Comparison of ENCODE assay signal across 8 cellular contexts in the genomic region with DNA sequence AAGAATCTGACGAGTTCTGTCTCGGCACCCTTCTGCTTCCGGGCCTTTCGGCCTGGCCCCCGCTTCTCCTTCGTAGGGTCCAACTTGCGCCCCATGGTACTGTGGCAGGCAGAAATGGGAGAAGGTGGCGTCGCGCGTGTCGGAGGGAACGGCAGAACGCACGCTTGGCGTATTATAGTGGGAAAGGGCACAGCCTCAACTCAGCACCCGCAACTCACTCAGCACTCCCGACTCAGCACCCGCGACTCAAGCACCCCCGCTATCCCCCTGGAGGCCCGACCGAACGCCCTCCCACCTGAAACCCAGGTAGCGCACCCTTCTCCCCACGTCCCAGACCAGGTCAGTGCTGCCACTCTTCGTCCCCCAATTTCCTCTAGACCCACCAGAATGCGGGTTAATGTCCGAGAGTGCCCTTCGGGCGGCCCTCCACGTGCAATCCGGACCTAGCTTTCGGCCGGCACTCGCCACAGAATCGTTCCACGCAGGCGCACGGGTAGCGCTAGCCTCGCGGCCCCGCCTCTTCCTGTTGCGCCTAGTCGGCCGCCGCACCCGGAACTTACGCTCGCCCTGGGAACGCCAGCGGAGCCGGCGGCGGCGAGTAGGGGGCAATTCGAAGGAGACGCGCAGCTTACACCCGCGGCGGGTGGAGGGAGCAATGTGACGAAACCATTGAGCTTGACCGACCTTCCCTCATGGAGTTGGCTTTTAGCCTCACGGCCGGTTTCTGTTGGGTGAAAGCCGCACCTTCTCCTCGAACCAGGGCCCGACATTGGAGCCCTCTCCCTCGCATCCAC. TPM values are rescaled to one million over a fixed set of nuclear protein-coding genes. Genes with fewer than 3 reads are reported as not detected.
A peak's percentile ranks its signal among the peaks of the same experiment; 100 is the strongest.
DNase-seq lines count a peak whose midpoint lies in the region; ATAC-seq, FAIRE-seq and TF ChIP-seq lines count a peak whose summit lies in the region.

TSS of gene NOP2 (minus strand) at position 468 of the 794 bp plus-strand sequence. CDS start at position 95, 373 bp downstream.

- H3K36me3 ChIP-seq in right atrium auricular region, result peaks cover 62% of the 10 kb centered on the region

- peak within 1 kb of the TSS; percentile 91 to 97 for H3K27ac ChIP-seq in right atrium auricular region

- peak within 1 kb of the TSS; percentile 71 to 76 for H3K4me3 ChIP-seq in right atrium auricular region

- H3K27me3 ChIP-seq in right atrium auricular region, result no peaks in the 10 kb centered on the region

- peak in 1 of 2 donors; percentile 18 for TF ChIP-seq CTCF in right atrium auricular region (IDR thresholded peaks at IDR 0.05)

- ATAC-seq in HG02870 (IDR thresholded peaks at IDR 0.05; ENCODE audit: unreplicated experiment), result peak; percentile 81

- peak; percentile 98 for FAIRE-seq in GM12891 (lab: Jason Lieb, UNC)
- FAIRE-seq in urothelium cell line (lab: Jason Lieb, UNC), result peak; percentile 93

- intact Hi-C loops in T-helper 2 cell treated with Interferon-gamma antibody and Interleukin-4, amounts not matched to agents 100 ng/mL and 5 ng/mL, for 36 hours (cut with micrococcal nuclease), result loop anchor here (1.0 to 5.0 kb wide), 6 partner anchors 10 to 284 kb away; partner anchors contain the start of genes CDCA3, CHD4, ING4 and MRPL51

- no peaks in the 10 kb centered on the region for H3K9me3 ChIP-seq in right atrium auricular region

- DNase-seq in GM12891 (ENCODE audit: insufficient read length, low spot score) (peak; percentile 93), NCI-H187 treated with DMSO at 0.1 percent for 48 hours (lab: John Stamatoyannopoulos, UW) (peak; percentile 37), amygdala (lab: John Stamatoyannopoulos, UW) (peak in 53 of 56 donors; percentile 28 to 91 (median 76)), right atrium auricular region (ENCODE audit: low spot score) (peak; percentile 92), pulmonary artery endothelial cell (ENCODE audit: low read depth, low spot score) (peak; percentile 69), urothelium cell line (ENCODE audit: low spot score) (peak; percentile 97)

- H3K4me1 ChIP-seq in right atrium auricular region, result peaks cover 0 to 24% of the 10 kb centered on the region in 2 donors

- peak; percentile 94 for TF ChIP-seq POLR2A in GM12891 (IDR thresholded peaks at IDR 0.05; ENCODE audit: low read depth, low read length)

TF ChIP-seq in GM12891, 5 proteins besides CTCF, POLR2A, EP300 and RAD21:
- peak; percentile 62 for TF ChIP-seq POU2F2 (IDR thresholded peaks at IDR 0.05; ENCODE audit: low read depth, low read length)
- TF ChIP-seq TAF1 (IDR thresholded peaks at IDR 0.05; ENCODE audit: low read depth, low read length), result peak; percentile 68
- peak; percentile 31; the same call in 1 of the 2 replicates for TF ChIP-seq SPI1 (IDR thresholded peaks at IDR 0.05; ENCODE audit: low read depth, low read length)
- TF ChIP-seq PAX5 (IDR thresholded peaks at IDR 0.05; ENCODE audit: insufficient read depth, low read length, severe bottlenecking), result peak; percentile 18
- peak; percentile 78 for TF ChIP-seq POLR2AphosphoS5 (IDR thresholded peaks at IDR 0.05; ENCODE audit: low read depth, low read length)

RNA-seq across cellular contexts. Expression of gene NOP2, which starts in this region (rescaled TPM):
- polyA plus RNA-seq in GM12891 (2012; ENCODE audit: low read depth, missing spikeins), result 56.8 TPM
- total RNA-seq in T-helper 2 cell treated with Interferon-gamma antibody and Interleukin-4, amounts not matched to agents 100 ng/mL and 5 ng/mL, for 36 hours, result 93.3 and 94.4 TPM in 2 replicates
- total RNA-seq in right atrium auricular region, result 10 to 100 TPM; 17.7 to 17.9 TPM
- total RNA-seq in pulmonary artery endothelial cell, result 20.7 and 30.5 TPM in 2 replicates

Comparison
In these comparisons a context has a peak if more than half of its experiments do, and no peak if none do; other contexts are left out.
1. Peak in every context shown above with its lines: DNase-seq, ATAC-seq, H3K4me3 ChIP-seq and H3K27ac ChIP-seq.
2. DNase-seq: peak in every context shown above with its lines; median percentile 97 in urothelium cell line; 93 in GM12891; 92 in right atrium auricular region; 76 in amygdala; 69 in pulmonary artery endothelial cell; 37 in NCI-H187 treated with DMSO at 0.1 percent for 48 hours.